11 cellular contexts compared by ENCODE assay signal in genomic region chr6:114690625-114691024, GRCh38.
DNase-seq lines count a peak whose midpoint lies in the region; ATAC-seq, FAIRE-seq and TF ChIP-seq lines count a peak whose summit lies in the region.
"Had no signal": no experiment of that assay in that cellular context is flagged by ENCODE, and none has a peak within 500 bp of the region (broad histone marks: within the 10 kb centered on the region; RNA-seq: fewer than 3 reads in every experiment).

No MANE protein-coding gene starts in this region.

- H3K4me1 ChIP-seq in GM12878 (ENCODE audit: control insufficient read depth, insufficient read depth, low read length) = no peaks in the 10 kb centered on the region
- H3K4me1 ChIP-seq in mucosa of descending colon (ENCODE audit: low read depth) = no peaks in the 10 kb centered on the region
- H3K4me1 ChIP-seq: HAP-1 had no signal

- POLR2A ChIA-PET in GM12878 (lab: Charles Lee) = no interaction called here

- SMC1A ChIA-PET in GM12878 (lab: Charles Lee; ENCODE audit: uncharacterized antibody, unreplicated experiment) = interaction anchor here (1.0 kb wide), 1 partner anchor 10 kb away, joined by 4 read pairs; no protein-coding TSS in a partner anchor

- H3K9me3 ChIP-seq in GM12878 (replicated peaks; ENCODE audit: control insufficient read depth, insufficient read depth, low read length) (no peaks in the 10 kb centered on the region), mucosa of descending colon (no peaks in the 10 kb centered on the region)
- H3K9me3 ChIP-seq: HAP-1 had no signal

- TF ChIP-seq EP300 in GM12878 (IDR thresholded peaks at IDR 0.05; ENCODE audit: borderline replicate concordance in 1 of 2, control insufficient read depth in 1 of 2, low read depth in 2 of 2, low read length in 2 of 2) = no peak

- no peak for TF ChIP-seq POLR2A in NB4 (IDR thresholded peaks at IDR 0.05; ENCODE audit: extremely low read depth, insufficient read length)
- no peak for TF ChIP-seq POLR2A in GM12878 (IDR thresholded peaks at IDR 0.05; ENCODE audit: low read depth, low read length)

- H3K4me2 ChIP-seq in GM12878 (ENCODE audit: control insufficient read depth, insufficient read depth) = no peak overlapping the region

- H3K79me2 ChIP-seq in GM12878 (ENCODE audit: control insufficient read depth, insufficient read depth, low read length) = no peaks in the 10 kb centered on the region

- H2AFZ ChIP-seq in GM12878 (ENCODE audit: control insufficient read depth, low read depth, low read length) = no peak overlapping the region

- H3K27me3 ChIP-seq in GM12878 (replicated peaks in 1 of 2; ENCODE audit: control insufficient read depth in 2 of 2, insufficient read depth in 2 of 2, low read length in 1 of 2) = no peaks in the 10 kb centered on the region

- ATAC-seq in GM12878 (no peak; the same call in 2 of the 3 replicates), mucosa of descending colon (no peak), GM21529 (IDR thresholded peaks at IDR 0.05; ENCODE audit: unreplicated experiment) (no peak)

- no peak overlapping the region for H3K9ac ChIP-seq in GM12878 (ENCODE audit: control insufficient read depth, insufficient read depth, low read length)

- TF ChIP-seq RAD21 in GM12878 (IDR thresholded peaks at IDR 0.05; ENCODE audit: insufficient read depth, low read depth, low read length) = peak; percentile 46; the same call in 1 of the 2 replicates

- H3K4me3 ChIP-seq in NB4 (ENCODE audit: low read depth, low read length) (no peak overlapping the region), GM12878 (no peak overlapping the region), mucosa of descending colon (no peak overlapping the region)
- H3K4me3 ChIP-seq: HAP-1 had no signal

- no TSS peak for BruUV-seq in GM12878 (replicated peaks; lab: Mats Ljungman, UMichigan)

- peak; percentile 26 for TF ChIP-seq CTCF in C4-2B (conservative IDR thresholded peaks at IDR 0.05)
- peak; percentile 30; the same call in 2 of the 3 replicates for TF ChIP-seq CTCF in GM12872 (IDR thresholded peaks at IDR 0.05; ENCODE audit: insufficient read depth, low read depth, low read length)
- TF ChIP-seq CTCF in NB4 (IDR thresholded peaks at IDR 0.05; ENCODE audit: low read depth, low read length) = no peak
- peak in 1 of 3 experiments; percentile 19; a peak in 1 of 6 replicates for TF ChIP-seq CTCF in GM12878 (IDR thresholded peaks at IDR 0.05 in 2 of 3, conservative IDR thresholded peaks at IDR 0.05 in 1 of 3; ENCODE audit: control insufficient read depth in 2 of 3, extremely low read depth in 1 of 3, insufficient read depth in 1 of 3, low read depth in 3 of 3, low read length in 3 of 3)
- TF ChIP-seq CTCF in mucosa of descending colon (IDR thresholded peaks at IDR 0.05) = no peak

- 28% methylated on average over 4 of the region's 4 CpGs for WGBS in GM12878 (ENCODE audit: insufficient coverage, insufficient replicate concordance, low lambda C conversion rate, missing lambda C conversion rate)

- in situ Hi-C loops in GM12878 (cut with MboI) = no loop called here

- FAIRE-seq in GM12878 (lab: Jason Lieb, UNC) = no peak

- H3K27ac ChIP-seq in C4-2B (no peak overlapping the region), GM12878 (ENCODE audit: control insufficient read depth, insufficient read depth) (no peak overlapping the region)

- RAD21 ChIA-PET in GM12878 (lab: Charles Lee; ENCODE audit: unreplicated experiment) = no interaction called here

- DNase-seq in NB4 (ENCODE audit: low read depth) (peak; percentile 3), GM12878 (ENCODE audit: low read depth, low spot score) (no peak), mucosa of descending colon (no peak), NCI-H1048 (lab: John Stamatoyannopoulos, UW) (no peak)
- DNase-seq: CD4-positive, alpha-beta memory T cell; NCI-H146; SIG-M5 had no signal

- H4K20me1 ChIP-seq in GM12878 (ENCODE audit: control insufficient read depth, insufficient read depth) = no peaks in the 10 kb centered on the region

- H3K36me3 ChIP-seq in GM12878 (ENCODE audit: control insufficient read depth in 2 of 2, insufficient read depth in 2 of 2, low read length in 1 of 2) = no peaks in the 10 kb centered on the region
- H3K36me3 ChIP-seq in mucosa of descending colon (ENCODE audit: low read depth) = no peaks in the 10 kb centered on the region
- H3K36me3 ChIP-seq: HAP-1 had no signal

- intact Hi-C loops in GM12878 (cut with micrococcal nuclease; ENCODE audit: unreplicated experiment) = no loop called here
- intact Hi-C loops in mucosa of descending colon (cut with DNase I, micrococcal nuclease) = no loop called here

- CTCF ChIA-PET in GM12878 (lab: Yijun Ruan, JAX) = interaction anchor here (1.2 to 2.0 kb wide), 3 partner anchors 9 to 60 kb away, joined by 3 to 7 read pairs (median 4); no protein-coding TSS in a partner anchor

TF ChIP-seq in GM12878, 131 proteins besides CTCF, POLR2A, EP300 and RAD21:
- TF ChIP-seq ZNF622 (IDR thresholded peaks at IDR 0.05) (no peak), GATAD2B (conservative IDR thresholded peaks at IDR 0.05; ENCODE audit: low read depth) (no peak), TAF1 (IDR thresholded peaks at IDR 0.05; ENCODE audit: borderline replicate concordance, low read depth, low read length) (no peak), CUX1 (IDR thresholded peaks at IDR 0.05; ENCODE audit: insufficient replicate concordance, low read depth, low read length) (no peak)

Comparison
In these comparisons a context has a peak if more than half of its experiments do, and no peak if none do; other contexts are left out.
1. CTCF ChIP-seq: peak in C4-2B (single experiment) and GM12872 (single experiment); none in NB4 (single experiment) and mucosa of descending colon (single experiment).